ENCODE assay signal across 1 cellular context in the genomic region with DNA sequence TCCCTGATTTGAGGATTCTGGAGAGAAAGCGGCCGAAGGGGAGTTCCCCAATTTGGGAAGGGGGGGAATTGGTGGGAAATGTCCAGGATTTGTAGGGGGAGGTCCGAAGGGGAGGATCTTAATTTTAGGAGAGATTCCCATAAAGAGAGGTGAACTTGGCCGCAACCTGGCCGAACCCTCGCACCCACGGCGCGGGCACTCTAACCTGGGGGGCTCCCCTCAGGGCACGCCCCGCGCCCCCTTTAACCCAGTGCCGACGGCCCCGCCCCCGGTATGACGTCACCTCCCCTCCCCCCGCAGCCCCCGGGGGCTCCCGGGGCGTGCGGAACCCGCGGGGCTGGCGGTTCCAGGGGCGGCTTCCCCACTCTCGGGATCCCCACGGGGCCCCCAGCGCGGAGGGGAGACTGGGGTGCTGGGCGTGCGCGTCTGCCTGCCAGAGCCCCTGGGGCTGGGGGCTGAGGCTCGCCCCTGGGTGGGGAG.
TF ChIP-seq lines count a peak whose summit lies in the region.

No MANE protein-coding gene starts in this region.

TF ChIP-seq in GM23338, 12 proteins besides CTCF, POLR2A, EP300 and RAD21 (continued from another document):
- TF ChIP-seq POLR2AphosphoS5 (IDR thresholded peaks at IDR 0.05; ENCODE audit: low read depth) (peak; percentile 20; the same call in 1 of the 2 replicates), STAT1 (IDR thresholded peaks at IDR 0.05; ENCODE audit: unreplicated experiment) (no peak), ZNF114 (CRISPR knock-in tag; IDR thresholded peaks at IDR 0.05) (no peak), EZH2 (IDR thresholded peaks at IDR 0.05; ENCODE audit: low read depth, unreplicated experiment) (no peak)
- TF ChIP-seq, protein P1, sequence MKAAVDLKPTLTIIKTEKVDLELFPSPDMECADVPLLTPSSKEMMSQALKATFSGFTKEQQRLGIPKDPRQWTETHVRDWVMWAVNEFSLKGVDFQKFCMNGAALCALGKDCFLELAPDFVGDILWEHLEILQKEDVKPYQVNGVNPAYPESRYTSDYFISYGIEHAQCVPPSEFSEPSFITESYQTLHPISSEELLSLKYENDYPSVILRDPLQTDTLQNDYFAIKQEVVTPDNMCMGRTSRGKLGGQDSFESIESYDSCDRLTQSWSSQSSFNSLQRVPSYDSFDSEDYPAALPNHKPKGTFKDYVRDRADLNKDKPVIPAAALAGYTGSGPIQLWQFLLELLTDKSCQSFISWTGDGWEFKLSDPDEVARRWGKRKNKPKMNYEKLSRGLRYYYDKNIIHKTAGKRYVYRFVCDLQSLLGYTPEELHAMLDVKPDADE (IDR thresholded peaks at IDR 0.05), result no peak
